9 cellular contexts compared by ENCODE assay signal in the genomic region with DNA sequence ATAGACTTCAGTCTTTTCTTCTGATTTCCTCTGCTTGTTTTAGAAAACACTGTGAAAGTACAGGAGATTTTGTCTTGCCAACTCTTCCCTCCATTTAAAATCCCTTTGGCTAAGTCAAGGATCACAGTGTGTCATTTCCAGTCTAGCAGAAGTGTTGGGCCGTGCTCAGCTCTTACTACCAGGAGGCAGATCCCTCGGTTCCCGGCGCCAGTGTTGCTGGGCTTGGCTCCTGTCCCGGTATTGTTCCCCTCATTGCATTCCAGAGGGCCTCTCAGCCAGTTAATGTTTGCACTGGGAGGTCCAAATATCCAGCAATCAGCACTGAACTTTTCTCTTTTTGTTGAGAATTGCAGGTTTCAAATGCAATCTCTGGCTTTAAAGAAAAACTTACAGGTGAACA.
DNase-seq lines count a peak whose midpoint lies in the region; ATAC-seq and TF ChIP-seq lines count a peak whose summit lies in the region.
"Had no signal": no experiment of that assay in that cellular context is flagged by ENCODE, and none has a peak within 500 bp of the region (broad histone marks: within the 10 kb centered on the region; RNA-seq: fewer than 3 reads in every experiment).

No MANE protein-coding gene starts in this region.

- peaks cover 17% of the 10 kb centered on the region for H3K4me1 Mint-ChIP-seq in neural progenitor cell
- H3K4me1 Mint-ChIP-seq in activated T-cell treated with anti-CD3 and anti-CD28 coated beads, Interleukin-2, amount 50 U/mL, for 24 hours (ENCODE audit: low read depth), result no peaks in the 10 kb centered on the region

- no peaks in the 10 kb centered on the region for H3K36me3 Mint-ChIP-seq in neural progenitor cell
- no peaks in the 10 kb centered on the region for H3K36me3 Mint-ChIP-seq in activated T-cell treated with anti-CD3 and anti-CD28 coated beads, Interleukin-2, amount 50 U/mL, for 24 hours (ENCODE audit: low read depth)

- TF ChIP-seq CTCF in neural progenitor cell (IDR thresholded peaks at IDR 0.05), result no peak

- H3K27me3 Mint-ChIP-seq in neural progenitor cell (ENCODE audit: insufficient read depth, low read depth), result peaks cover 2% of the 10 kb centered on the region
- no peaks in the 10 kb centered on the region for H3K27me3 Mint-ChIP-seq in activated T-cell treated with anti-CD3 and anti-CD28 coated beads, Interleukin-2, amount 50 U/mL, for 24 hours

- H3K4me1 ChIP-seq in neural progenitor cell (peaks cover 5% of the 10 kb centered on the region), aorta (ENCODE audit: control insufficient read depth in 1 of 2, insufficient read depth in 2 of 2, low read length in 2 of 2) (no peaks in the 10 kb centered on the region)

- intact Hi-C loops in Right ventricle myocardium superior (cut with DNase I) (loop anchor here (10.0 kb wide), 1 partner anchor 220 kb away; no protein-coding TSS in a partner anchor), aorta (cut with DNase I) (no loop called here)

- peak; percentile 16 for DNase-seq in NCI-H748 (lab: John Stamatoyannopoulos, UW; ENCODE audit: unreplicated experiment)
- no peak for DNase-seq in NCI-H748 treated with DMSO at 0.1 percent for 48 hours (lab: John Stamatoyannopoulos, UW)
- DNase-seq in Right ventricle myocardium superior, result peak; percentile 95
- DNase-seq in neural progenitor cell (ENCODE audit: low spot score), result peak; percentile 76
- peak; percentile 82 to 84 for DNase-seq in aorta
- DNase-seq in activated T-cell treated with anti-CD3 and anti-CD28 coated beads, Interleukin-2, amount 50 U/mL, for 24 hours, result no peak

- WGBS in aorta, 2 donors, result 1 to 3% methylated on average over 5 of the region's 5 CpGs

- no peak overlapping the region for H3K4me2 ChIP-seq in neural progenitor cell

- H4K20me1 ChIP-seq in neural progenitor cell (ENCODE audit: low read depth), result no peaks in the 10 kb centered on the region

- H3K9ac ChIP-seq in neural progenitor cell, result no peak overlapping the region

- H3K9me3 ChIP-seq in neural progenitor cell (ENCODE audit: low read depth) (no peaks in the 10 kb centered on the region), aorta (ENCODE audit: control insufficient read depth, low read length) (no peaks in the 10 kb centered on the region)

- no peaks in the 10 kb centered on the region for H3K9me3 Mint-ChIP-seq in neural progenitor cell
- H3K9me3 Mint-ChIP-seq in activated T-cell treated with anti-CD3 and anti-CD28 coated beads, Interleukin-2, amount 50 U/mL, for 24 hours, result no peaks in the 10 kb centered on the region

- no peak overlapping the region for H2AFZ ChIP-seq in neural progenitor cell (replicated peaks)

- H3K4me3 Mint-ChIP-seq in neural progenitor cell, result no peak overlapping the region
- no peak overlapping the region for H3K4me3 Mint-ChIP-seq in activated T-cell treated with anti-CD3 and anti-CD28 coated beads, Interleukin-2, amount 50 U/mL, for 24 hours

- H3K4me3 ChIP-seq in neural progenitor cell (no peak overlapping the region), aorta (ENCODE audit: low read length in 2 of 2) (no peak overlapping the region)

- peak; percentile 97 for ATAC-seq in Right ventricle myocardium superior (ENCODE audit: poor library complexity)
- ATAC-seq in aorta (ENCODE audit: low FRiP score), result peak; percentile 80
- no peak for ATAC-seq in HG03045 (IDR thresholded peaks at IDR 0.05; ENCODE audit: unreplicated experiment)
- no peak for ATAC-seq in GM21360 (IDR thresholded peaks at IDR 0.05; ENCODE audit: unreplicated experiment)
- ATAC-seq: HCT116 had no signal

- H3K27me3 ChIP-seq in neural progenitor cell (no peaks in the 10 kb centered on the region), aorta (ENCODE audit: control insufficient read depth in 1 of 2, insufficient read depth in 2 of 2, low read length in 1 of 2) (no peaks in the 10 kb centered on the region)

- no peak overlapping the region for H3K27ac Mint-ChIP-seq in neural progenitor cell
- H3K27ac Mint-ChIP-seq in activated T-cell treated with anti-CD3 and anti-CD28 coated beads, Interleukin-2, amount 50 U/mL, for 24 hours, result no peak overlapping the region

- no peaks in the 10 kb centered on the region for H3K79me2 ChIP-seq in neural progenitor cell (ENCODE audit: low read depth)

- H3K27ac ChIP-seq in neural progenitor cell (no peak overlapping the region), aorta (ENCODE audit: low read depth in 1 of 2, low read length in 2 of 2) (no peak overlapping the region)

- H3K36me3 ChIP-seq in neural progenitor cell, result no peaks in the 10 kb centered on the region
- H3K36me3 ChIP-seq in aorta (ENCODE audit: control insufficient read depth in 1 of 2, insufficient read depth in 2 of 2, low read length in 1 of 2), result no peaks in the 10 kb centered on the region

- no peaks in the 10 kb centered on the region for H3F3A ChIP-seq in neural progenitor cell (ENCODE audit: low read depth)

Comparison
In these comparisons a context has a peak if more than half of its experiments do, and no peak if none do; other contexts are left out.
1. DNase-seq: peak in NCI-H748 (single experiment), Right ventricle myocardium superior (single experiment), neural progenitor cell (single experiment) and aorta (2 of 2); none in NCI-H748 treated with DMSO at 0.1 percent for 48 hours (single experiment) and activated T-cell treated with anti-CD3 and anti-CD28 coated beads, Interleukin-2, amount 50 U/mL, for 24 hours (single experiment).
2. ATAC-seq: peak in Right ventricle myocardium superior (single experiment) and aorta (single experiment); none in HG03045 (single experiment) and GM21360 (single experiment).